ENCODE assay signal across 17 cellular contexts in the genomic region with DNA sequence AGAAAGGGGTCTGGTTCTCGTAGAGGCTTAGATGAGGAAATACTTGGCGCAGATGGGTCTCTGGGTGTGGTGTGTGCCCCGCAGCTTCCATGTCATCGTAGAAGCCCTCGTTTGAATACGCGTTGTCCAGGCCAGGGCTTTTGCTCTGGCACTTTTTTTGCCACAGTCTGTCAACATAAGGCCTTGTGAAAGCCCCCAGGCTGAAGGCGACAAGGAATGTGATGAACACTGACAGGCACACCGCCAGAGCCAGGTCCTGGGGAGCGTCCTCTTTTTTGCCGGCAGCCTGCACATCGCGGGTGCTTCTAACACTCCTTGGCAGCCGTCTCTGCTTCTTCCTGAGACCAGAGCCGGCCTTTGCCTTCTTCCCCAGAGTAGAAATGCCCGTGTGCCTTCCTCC. TPM values are rescaled to one million over a fixed set of nuclear protein-coding genes. Genes with fewer than 3 reads are reported as not detected.
A peak's percentile ranks its signal among the peaks of the same experiment; 100 is the strongest.
DNase-seq lines count a peak whose midpoint lies in the region; ATAC-seq and TF ChIP-seq lines count a peak whose summit lies in the region.
"Had no signal": no experiment of that assay in that cellular context is flagged by ENCODE, and none has a peak within 500 bp of the region (broad histone marks: within the 10 kb centered on the region; RNA-seq: fewer than 3 reads in every experiment).

No MANE protein-coding gene starts in this region.

- H2AK5ac ChIP-seq in IMR-90 (ENCODE audit: low read depth, low read length): no peak overlapping the region

- H2AK9ac ChIP-seq in IMR-90 (replicated peaks; ENCODE audit: low read depth, low read length, poor library complexity): no peak overlapping the region

- no peak overlapping the region for H3K56ac ChIP-seq in IMR-90 (ENCODE audit: extremely low read depth, insufficient read depth, low read length)

- no peak overlapping the region for H3K18ac ChIP-seq in IMR-90 (ENCODE audit: low read depth, low read length)

- H3K4me3 Mint-ChIP-seq in WTC11 (no peak overlapping the region), type B pancreatic cell (no peak overlapping the region)
- H3K4me3 Mint-ChIP-seq: CD8-positive, alpha-beta T cell; IgD-negative memory B cell had no signal

- no peak overlapping the region for H4K8ac ChIP-seq in IMR-90 (ENCODE audit: low read depth in 2 of 2, low read length in 2 of 2)

- no peak for TF ChIP-seq CTCF in BE2C (IDR thresholded peaks at IDR 0.05; ENCODE audit: low read depth, low read length)
- TF ChIP-seq CTCF in IMR-90 (conservative IDR thresholded peaks at IDR 0.05; ENCODE audit: low read depth, low read length): no peak
- TF ChIP-seq CTCF in WTC11 (IDR thresholded peaks at IDR 0.05): no peak
- no peak for TF ChIP-seq CTCF in type B pancreatic cell (conservative IDR thresholded peaks at IDR 0.05)

- no peaks in the 10 kb centered on the region for H3K79me1 ChIP-seq in IMR-90 (ENCODE audit: low read depth in 1 of 2, low read length in 2 of 2)

- no peaks in the 10 kb centered on the region for H4K20me1 ChIP-seq in IMR-90 (ENCODE audit: insufficient read depth, low read length)
- H4K20me1 ChIP-seq: BLaER1 treated with 17β-estradiol and CSF1 and Interleukin-3, amounts not matched to agents 10 nM and 100 nM had no signal

- H3K27ac Mint-ChIP-seq in WTC11: no peak overlapping the region
- no peak overlapping the region for H3K27ac Mint-ChIP-seq in type B pancreatic cell
- H3K27ac Mint-ChIP-seq: CD8-positive, alpha-beta T cell; IgD-negative memory B cell had no signal

- intact Hi-C loops in IMR-90 (cut with micrococcal nuclease): loop anchor here (10.0 kb wide), 1 partner anchor 59 kb away; a partner anchor contains a TSS

- 69% methylated on average over 9 of the region's 16 CpGs; no CpG with 5 or more reads in 1 of the 2 experiments for WGBS in IMR-90 (ENCODE audit: extremely low coverage in 2 of 2, insufficient read length in 1 of 2), 2 experiments

- no peak overlapping the region for H3K4ac ChIP-seq in IMR-90 (ENCODE audit: low read depth, low read length)

- H3K14ac ChIP-seq in IMR-90 (replicated peaks; ENCODE audit: low read depth, low read length): no peak overlapping the region

- H3K4me3 ChIP-seq in BE2C (ENCODE audit: low read depth, low read length) (no peak overlapping the region; the same call in 1 of the 2 replicates), IMR-90 (ENCODE audit: insufficient read depth, low read depth, low read length) (no peak overlapping the region)
- H3K4me3 ChIP-seq: BLaER1 treated with 17β-estradiol and CSF1 and Interleukin-3, amounts not matched to agents 10 nM and 100 nM; GM12878 had no signal

- CTCF ChIA-PET in IMR-90 (lab: Yijun Ruan, JAX): no interaction called here
- CTCF ChIA-PET in WTC11 (lab: Charles Lee): no interaction called here

- BruUV-seq in IMR-90 (replicated peaks; lab: Mats Ljungman, UMichigan): no TSS peak

- peak overlapping the region; percentile 24 for H2AFZ ChIP-seq in IMR-90 (replicated peaks; ENCODE audit: low read length, poor library complexity)

- H3K36me3 ChIP-seq in BE2C: no peaks in the 10 kb centered on the region
- no peaks in the 10 kb centered on the region for H3K36me3 ChIP-seq in IMR-90 (ENCODE audit: control insufficient read depth, insufficient read depth, low read length)
- H3K36me3 ChIP-seq: BLaER1 treated with 17β-estradiol and CSF1 and Interleukin-3, amounts not matched to agents 10 nM and 100 nM had no signal

- dilution Hi-C loops in IMR-90 (cut with HindIII; ENCODE audit: low sequenced_read_pairs, unreplicated experiment): no loop called here

- DNase-seq in BE2C: peak; percentile 10
- DNase-seq in IMR-90: no peak
- peak; percentile 66 for DNase-seq in islet precursor cell
- peak; percentile 46 for DNase-seq in retina
- DNase-seq in WTC11 (ENCODE audit: low spot score): no peak
- DNase-seq in epidermal melanocyte (ENCODE audit: insufficient read length, low spot score): no peak
- no peak for DNase-seq in type B pancreatic cell (ENCODE audit: extremely low spot score, unreplicated experiment)
- DNase-seq: 8988T; Calu3; CD8-positive, alpha-beta T cell; DMS79 treated with DMSO at 0.1 percent for 48 hours; HCEC 1CT had no signal

- no peaks in the 10 kb centered on the region for H3K27me3 ChIP-seq in BE2C
- H3K27me3 ChIP-seq in IMR-90 (ENCODE audit: control insufficient read depth, insufficient read depth, low read length): peaks cover 2% of the 10 kb centered on the region; the same call in 1 of the 2 replicates
- H3K27me3 ChIP-seq: BLaER1 treated with 17β-estradiol and CSF1 and Interleukin-3, amounts not matched to agents 10 nM and 100 nM had no signal

- peaks cover 18% of the 10 kb centered on the region for H3K9me3 Mint-ChIP-seq in WTC11
- H3K9me3 Mint-ChIP-seq in type B pancreatic cell: peaks cover 5% of the 10 kb centered on the region
- H3K9me3 Mint-ChIP-seq: CD8-positive, alpha-beta T cell had no signal

- no peak overlapping the region for H2BK15ac ChIP-seq in IMR-90 (ENCODE audit: low read depth, low read length)

- POLR2A ChIA-PET in IMR-90 (lab: Charles Lee; ENCODE audit: unreplicated experiment) (no interaction called here), WTC11 (lab: Charles Lee) (no interaction called here)

- no peak for TF ChIP-seq POLR2A in IMR-90 (IDR thresholded peaks at IDR 0.05; ENCODE audit: low read depth, low read length)

- in situ Hi-C loops in IMR-90 (cut with MboI; ENCODE audit: low sequenced_read_pairs): no loop called here

- no peaks in the 10 kb centered on the region for H3K4me1 ChIP-seq in BE2C
- H3K4me1 ChIP-seq in IMR-90 (ENCODE audit: control insufficient read depth, insufficient read depth, low read length): no peaks in the 10 kb centered on the region
- H3K4me1 ChIP-seq: BLaER1 treated with 17β-estradiol and CSF1 and Interleukin-3, amounts not matched to agents 10 nM and 100 nM had no signal

- no peak overlapping the region for H3K4me2 ChIP-seq in IMR-90 (ENCODE audit: low read depth, low read length)
- H3K4me2 ChIP-seq: BLaER1 treated with 17β-estradiol and CSF1 and Interleukin-3, amounts not matched to agents 10 nM and 100 nM had no signal

- H3K9me3 ChIP-seq in BE2C: no peaks in the 10 kb centered on the region
- no peaks in the 10 kb centered on the region for H3K9me3 ChIP-seq in IMR-90 (ENCODE audit: control insufficient read depth, insufficient read depth, low read length)

- no peak for ATAC-seq in IMR-90 (ENCODE audit: low read depth)
- no peak; the same call in 1 of the 2 replicates for ATAC-seq in WTC11
- ATAC-seq: CD8-positive, alpha-beta T cell; GM12878 had no signal

- H2BK120ac ChIP-seq in IMR-90 (ENCODE audit: low read depth, low read length): no peak overlapping the region

- no peaks in the 10 kb centered on the region for H3K27me3 Mint-ChIP-seq in WTC11 (ENCODE audit: low read depth)
- no peaks in the 10 kb centered on the region for H3K27me3 Mint-ChIP-seq in type B pancreatic cell

- no peak overlapping the region for H3K23ac ChIP-seq in IMR-90 (ENCODE audit: low read depth, low read length)

- no peak overlapping the region for H3K9ac ChIP-seq in IMR-90 (ENCODE audit: low read depth, low read length)
- H3K9ac ChIP-seq: BLaER1 treated with 17β-estradiol and CSF1 and Interleukin-3, amounts not matched to agents 10 nM and 100 nM had no signal

- no peak for TF ChIP-seq RAD21 in IMR-90 (IDR thresholded peaks at IDR 0.05; ENCODE audit: low read length)

- H3K9me1 ChIP-seq in IMR-90 (ENCODE audit: insufficient read depth, low read length): no peaks in the 10 kb centered on the region

- H3K36me3 Mint-ChIP-seq in WTC11 (peaks cover 2% of the 10 kb centered on the region), type B pancreatic cell (no peaks in the 10 kb centered on the region)
- H3K36me3 Mint-ChIP-seq: CD8-positive, alpha-beta T cell had no signal

- no peak overlapping the region for H2BK20ac ChIP-seq in IMR-90 (ENCODE audit: low read depth, low read length)

- no peak overlapping the region for H3K27ac ChIP-seq in IMR-90 (ENCODE audit: insufficient read depth, low read length)
- H3K27ac ChIP-seq: BLaER1 treated with 17β-estradiol and CSF1 and Interleukin-3, amounts not matched to agents 10 nM and 100 nM had no signal

- H3K4me1 Mint-ChIP-seq in WTC11 (peaks cover 11% of the 10 kb centered on the region), type B pancreatic cell (ENCODE audit: unreplicated experiment) (no peaks in the 10 kb centered on the region)
- H3K4me1 Mint-ChIP-seq: IgD-negative memory B cell had no signal

- H4K91ac ChIP-seq in IMR-90 (ENCODE audit: insufficient read depth, low read depth, low read length): no peak overlapping the region

- H4K5ac ChIP-seq in IMR-90 (ENCODE audit: low read depth, low read length): no peak overlapping the region

- no peak overlapping the region for H2BK5ac ChIP-seq in IMR-90 (ENCODE audit: low read depth, low read length, poor library complexity, severe bottlenecking)

TF ChIP-seq in IMR-90, 13 proteins besides CTCF, POLR2A, EP300 and RAD21 (continues in another document):
- TF ChIP-seq FOS (IDR thresholded peaks at IDR 0.05; ENCODE audit: low read depth, low read length): no peak

RNA-seq across cellular contexts. Expression of a gene that starts 24.5 kb away (rescaled TPM):
- polyA plus RNA-seq in BE2C (2012; ENCODE audit: insufficient read depth, insufficient read length, low read depth): 1.2 TPM
- under 0.01 and 0.18 TPM in 2 replicates for total RNA-seq in IMR-90 (2012; rRNA removed)
- 0.09 and 0.10 TPM in 2 replicates for polyA plus RNA-seq in IMR-90 (2012; rRNA removed)
- 0.01 and 0.03 TPM in 2 replicates for polyA plus RNA-seq in IMR-90 (2012; cell fraction: cytosol; rRNA removed)
- polyA plus RNA-seq in IMR-90 (2012; cell fraction: nucleus; rRNA removed; ENCODE audit: low replicate concordance): 0.40 and 0.88 TPM in 2 replicates
- total RNA-seq in WTC11 (2021): 0.07 to 0.16 TPM in 2 of 3 replicates, not detected in the other
- 1.1 and 3.3 TPM in 2 replicates for total RNA-seq in type B pancreatic cell (ENCODE audit: low replicate concordance)
- total RNA-seq: A673; Calu3; CD8-positive, alpha-beta T cell; G401 had no signal

RNA-seq across cellular contexts. Expression of a gene that starts 42.5 kb away (rescaled TPM):
- 26.3 TPM for polyA plus RNA-seq in BE2C (2012; ENCODE audit: insufficient read depth, insufficient read length, low read depth)
- total RNA-seq in IMR-90 (2012; rRNA removed) (16.3 and 25.8 TPM in 2 replicates), WTC11 (2021) (26.0 to 28.2 TPM (median 27.6 TPM) in 3 replicates), type B pancreatic cell (ENCODE audit: low replicate concordance) (23.6 and 39.1 TPM in 2 replicates)
- 18.3 and 24.0 TPM in 2 replicates for polyA plus RNA-seq in IMR-90 (2012; rRNA removed)
- 5.1 and 6.6 TPM in 2 replicates for polyA plus RNA-seq in IMR-90 (2012; cell fraction: cytosol; rRNA removed)
- 1.3 and 6.9 TPM in 2 replicates for polyA plus RNA-seq in IMR-90 (2012; cell fraction: nucleus; rRNA removed; ENCODE audit: low replicate concordance)

RNA-seq across cellular contexts. Expression of a gene that starts 55.5 kb away (rescaled TPM):
- 0.40 TPM for polyA plus RNA-seq in BE2C (2012; ENCODE audit: insufficient read depth, insufficient read length, low read depth)
- total RNA-seq in IMR-90 (2012; rRNA removed) (4.7 and 5.0 TPM in 2 replicates), WTC11 (2021) (6.0 to 7.7 TPM (median 6.6 TPM) in 3 replicates), type B pancreatic cell (ENCODE audit: low replicate concordance) (17.0 and 40.4 TPM in 2 replicates)
- polyA plus RNA-seq in IMR-90 (2012; rRNA removed): 2.4 and 3.0 TPM in 2 replicates
- polyA plus RNA-seq in IMR-90 (2012; cell fraction: cytosol; rRNA removed): 2.2 and 2.8 TPM in 2 replicates
- 3.4 and 10.2 TPM in 2 replicates for polyA plus RNA-seq in IMR-90 (2012; cell fraction: nucleus; rRNA removed; ENCODE audit: low replicate concordance)
- total RNA-seq: Calu3; CD8-positive, alpha-beta T cell had no signal

Comparison
In these comparisons a context has a peak if more than half of its experiments do, and no peak if none do; other contexts are left out.
1. DNase-seq: peak in BE2C (single experiment), islet precursor cell (single experiment) and retina (single experiment); none in IMR-90 (single experiment), WTC11 (single experiment), epidermal melanocyte (single experiment) and type B pancreatic cell (single experiment).